ENCODE assay signal across 26 cellular contexts in the genomic region with DNA sequence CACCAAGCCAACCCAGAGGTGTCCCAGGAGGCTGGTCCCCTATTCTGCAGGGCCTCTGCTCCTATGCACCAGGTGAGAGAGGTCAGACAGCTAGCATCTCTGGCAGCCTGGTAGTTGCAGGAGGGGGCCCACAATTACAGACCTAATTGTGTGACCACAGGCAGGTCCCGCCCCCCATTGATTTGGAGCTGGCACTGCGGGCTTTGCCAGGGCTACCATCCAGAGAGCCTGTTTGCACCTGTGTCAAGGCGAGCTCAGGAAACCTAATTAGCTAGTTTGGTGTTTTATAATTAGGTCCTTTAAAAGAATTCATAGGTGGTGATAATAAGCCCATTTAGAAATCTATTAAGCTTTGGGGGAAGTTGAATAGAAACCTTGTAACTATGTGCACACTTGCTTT.
"Had no signal": no experiment of that assay in that cellular context is flagged by ENCODE, and none has a peak within 500 bp of the region (broad histone marks: within the 10 kb centered on the region; RNA-seq: fewer than 3 reads in every experiment).

No MANE protein-coding gene starts in this region.

- DNase-seq: activated B cell treated with CpG ODN at 0.5 μM for 24 hours; activated CD4-positive, alpha-beta T cell treated with anti-CD3 and anti-CD28 coated beads for 36 hours; activated CD4-positive, alpha-beta T cell treated with anti-CD3 and anti-CD28 coated beads, Interleukin-2, amount 50 U/mL, for 48 hours; activated CD8-positive, alpha-beta memory T cell treated with anti-CD3 and anti-CD28 coated beads, Interleukin-2, amount 50 U/mL, for 48 hours; activated naive CD4-positive, alpha-beta T cell; activated naive CD8-positive, alpha-beta T cell treated with anti-CD3 and anti-CD28 coated beads, Interleukin-2, amount 10 ng/mL, durations not matched to agents 7 days and 5 days; activated T-cell treated with anti-CD3 and anti-CD28 coated beads, Interleukin-2, amount 50 U/mL, for 4 hours; amniotic stem cell; cortex of kidney; endodermal cell; esophagus squamous epithelium; gastrocnemius medialis; hippocampal formation; left ventricle myocardium inferior; naive thymus-derived CD4-positive, alpha-beta T cell; occipital lobe; retina; sigmoid colon; stimulated activated CD4-positive, alpha-beta T cell treated with anti-CD3 and anti-CD28 coated beads, Interleukin-15, amount 100 ng/mL, for 24 hours; stimulated activated CD8-positive, alpha-beta memory T cell treated with anti-CD3 and anti-CD28 coated beads, Interleukin-4, amount 100 ng/mL, for 48 hours; stimulated activated naive B cell treated with anti-CD40 and anti-IgM and Interleukin-4, amounts not matched to agents 10 μg/mL and 1 μg/mL and 100 μg/mL, for 72 hours; testis had no signal

- H3K9me3 Mint-ChIP-seq: activated B cell treated with CpG ODN at 0.5 μM for 24 hours; activated naive CD8-positive, alpha-beta T cell treated with anti-CD3 and anti-CD28 coated beads, Interleukin-2, amount 10 ng/mL, durations not matched to agents 7 days and 5 days; activated T-cell treated with anti-CD3 and anti-CD28 coated beads, Interleukin-2, amount 50 U/mL, for 4 hours; activated T-helper 2 cell treated with anti-CD3 and anti-CD28 coated beads, Interferon-gamma antibody, Interleukin-2, Interleukin-4, amounts not matched to agents 10 μg/mL and 5 μg/mL and 100 μg/mL, durations not matched to agents 14 hours and 24 hours and 36 hours; central memory CD8-positive, alpha-beta T cell; endodermal cell; neural crest cell; stimulated activated naive B cell treated with anti-CD40 and anti-IgM and Interleukin-4, amounts not matched to agents 10 μg/mL and 1 μg/mL and 100 μg/mL, for 72 hours; type B pancreatic cell had no signal

- ATAC-seq: activated CD4-positive, alpha-beta T cell treated with anti-CD3 and anti-CD28 coated beads for 36 hours; activated T-cell treated with anti-CD3 and anti-CD28 coated beads, Interleukin-2, amount 50 U/mL, for 4 hours; gastrocnemius medialis; naive thymus-derived CD4-positive, alpha-beta T cell; stimulated activated naive B cell treated with anti-CD40 and anti-IgM and Interleukin-4, amounts not matched to agents 10 μg/mL and 1 μg/mL and 100 μg/mL, for 72 hours had no signal

- H3K36me3 Mint-ChIP-seq: activated naive CD8-positive, alpha-beta T cell treated with anti-CD3 and anti-CD28 coated beads, Interleukin-2, amount 10 ng/mL, durations not matched to agents 7 days and 5 days; naive thymus-derived CD4-positive, alpha-beta T cell; stimulated activated naive B cell treated with anti-CD40 and anti-IgM and Interleukin-4, amounts not matched to agents 10 μg/mL and 1 μg/mL and 100 μg/mL, for 72 hours; type B pancreatic cell had no signal

- H3K4me1 Mint-ChIP-seq: activated B cell treated with CpG ODN at 0.5 μM for 24 hours; activated CD4-positive, alpha-beta T cell treated with anti-CD3 and anti-CD28 coated beads for 36 hours; central memory CD8-positive, alpha-beta T cell; neural crest cell had no signal

- H3K27ac Mint-ChIP-seq: activated B cell treated with CpG ODN at 0.5 μM for 24 hours; activated CD4-positive, alpha-beta T cell treated with anti-CD3 and anti-CD28 coated beads for 36 hours; activated naive CD8-positive, alpha-beta T cell treated with anti-CD3 and anti-CD28 coated beads, Interleukin-2, amount 10 ng/mL, durations not matched to agents 7 days and 5 days; activated T-helper 2 cell treated with anti-CD3 and anti-CD28 coated beads, Interferon-gamma antibody, Interleukin-2, Interleukin-4, amounts not matched to agents 10 μg/mL and 5 μg/mL and 100 μg/mL, durations not matched to agents 14 hours and 24 hours and 36 hours; endodermal cell; naive thymus-derived CD4-positive, alpha-beta T cell; stimulated activated naive B cell treated with anti-CD40 and anti-IgM and Interleukin-4, amounts not matched to agents 10 μg/mL and 1 μg/mL and 100 μg/mL, for 72 hours; type B pancreatic cell had no signal

- H3K4me3 Mint-ChIP-seq: activated B cell treated with CpG ODN at 0.5 μM for 24 hours; activated CD4-positive, alpha-beta T cell treated with anti-CD3 and anti-CD28 coated beads for 36 hours; activated naive CD8-positive, alpha-beta T cell treated with anti-CD3 and anti-CD28 coated beads, Interleukin-2, amount 10 ng/mL, durations not matched to agents 7 days and 5 days; activated T-cell treated with anti-CD3 and anti-CD28 coated beads, Interleukin-2, amount 50 U/mL, for 4 hours; central memory CD8-positive, alpha-beta T cell; endodermal cell; naive thymus-derived CD4-positive, alpha-beta T cell; neural crest cell; stimulated activated naive B cell treated with anti-CD40 and anti-IgM and Interleukin-4, amounts not matched to agents 10 μg/mL and 1 μg/mL and 100 μg/mL, for 72 hours; type B pancreatic cell had no signal
